Comparison of ENCODE assay signal across 22 cellular contexts in genomic region chr14:102726191-102726949, GRCh38. TPM values are rescaled to one million over a fixed set of nuclear protein-coding genes. Genes with fewer than 3 reads are reported as not detected.
DNase-seq lines count a peak whose midpoint lies in the region; ATAC-seq and TF ChIP-seq lines count a peak whose summit lies in the region.
"Had no signal": no experiment of that assay in that cellular context is flagged by ENCODE, and none has a peak within 500 bp of the region (broad histone marks: within the 10 kb centered on the region; RNA-seq: fewer than 3 reads in every experiment).

No MANE protein-coding gene starts in this region.

- H3K4me3 ChIP-seq in right lobe of liver (no peak overlapping the region), BE2C (ENCODE audit: low read depth, low read length) (no peak overlapping the region)
- H3K4me3 ChIP-seq: A549, lung, sigmoid colon, testis had no signal

- H3K27me3 ChIP-seq in right lobe of liver (no peaks in the 10 kb centered on the region), BE2C (no peaks in the 10 kb centered on the region)
- H3K27me3 ChIP-seq: sigmoid colon, testis had no signal

- intact Hi-C loops in right lobe of liver (cut with DNase I), result no loop called here

- H3K9me3 ChIP-seq in right lobe of liver (no peaks in the 10 kb centered on the region), BE2C (no peaks in the 10 kb centered on the region)
- H3K9me3 ChIP-seq: A549, sigmoid colon, testis had no signal

- DNase-seq in NCI-H2107 treated with DMSO at 0.1 percent for 48 hours (lab: John Stamatoyannopoulos, UW; ENCODE audit: unreplicated experiment), result peak; percentile 36
- no peak for DNase-seq in NCI-H2107 (lab: John Stamatoyannopoulos, UW)
- peak; percentile 43 for DNase-seq in DMS53 treated with DMSO at 0.1 percent for 48 hours (lab: John Stamatoyannopoulos, UW; ENCODE audit: unreplicated experiment)
- DNase-seq in SK-N-DZ (ENCODE audit: low spot score), result peak; percentile 34
- no peak for DNase-seq in right lobe of liver
- DNase-seq in amygdala (lab: John Stamatoyannopoulos, UW), result no peak
- no peak for DNase-seq in medulla oblongata (ENCODE audit: extremely low spot score)
- DNase-seq in BE2C, result no peak
- DNase-seq: activated CD4-positive, alpha-beta T cell treated with anti-CD3 and anti-CD28 coated beads, Interleukin-2, amount 10 ng/mL, durations not matched to agents 24 days and 14 days; activated CD8-positive, alpha-beta memory T cell treated with anti-CD3 and anti-CD28 coated beads, Interleukin-2, amount 50 U/mL, for 4 hours; activated gamma-delta T cell; Calu3; foreskin fibroblast; hippocampal formation; NCI-H1436; occipital lobe; sigmoid colon; T-cell; testis had no signal

- TF ChIP-seq CTCF in right lobe of liver (IDR thresholded peaks at IDR 0.05) (no peak), BE2C (IDR thresholded peaks at IDR 0.05; ENCODE audit: low read depth, low read length) (no peak)

- ATAC-seq in right lobe of liver, result peak; percentile 87 to 94 (median 90)
- ATAC-seq: A549, T-cell had no signal

- H3K4me1 ChIP-seq in right lobe of liver, result peaks cover 0 to 8% (median 0%) of the 10 kb centered on the region in 4 donors
- peaks cover 2% of the 10 kb centered on the region; the same call in 1 of the 2 replicates for H3K4me1 ChIP-seq in BE2C
- H3K4me1 ChIP-seq: A549, testis had no signal

- peak overlapping the region in 1 of 3 donors; percentile 43 for H3K27ac ChIP-seq in right lobe of liver
- H3K27ac ChIP-seq: A549, RWPE1, sigmoid colon, testis had no signal

- H3K36me3 ChIP-seq in right lobe of liver (peaks cover 0 to 39% (median 8%) of the 10 kb centered on the region in 4 donors), BE2C (peaks cover 69% of the 10 kb centered on the region)

- TF ChIP-seq POLR2A in right lobe of liver (IDR thresholded peaks at IDR 0.05), result no peak

- WGBS in right lobe of liver (ENCODE audit: insufficient coverage, low coverage, low lambda C conversion rate, missing lambda C conversion rate), result 56% methylated on average over 11 of the region's 19 CpGs

RNA-seq across cellular contexts. Expression of gene TRAF3, which starts 50.9 kb away (rescaled TPM):
- 5.3 and 5.4 TPM in 2 replicates for polyA plus RNA-seq in SK-N-DZ (2014; cell fraction: cytosol; rRNA removed)
- polyA plus RNA-seq in SK-N-DZ (2014; cell fraction: nucleus; rRNA removed), result 4.7 and 5.9 TPM in 2 replicates
- 10 to 100 TPM in 1 of 6 experiments, 1 to 10 TPM in 5; 5.6 to 10.5 (median 8.3) TPM for total RNA-seq in right lobe of liver
- 19.8 TPM for polyA plus RNA-seq in BE2C (2012; ENCODE audit: insufficient read depth, insufficient read length, low read depth)

Comparison
In these comparisons a context has a peak if more than half of its experiments do, and no peak if none do; other contexts are left out.
1. DNase-seq: peak in NCI-H2107 treated with DMSO at 0.1 percent for 48 hours (single experiment), DMS53 treated with DMSO at 0.1 percent for 48 hours (single experiment) and SK-N-DZ (single experiment); none in NCI-H2107 (single experiment), right lobe of liver (0 of 3), amygdala (0 of 56), medulla oblongata (single experiment) and BE2C (single experiment).